Comparison of ENCODE assay signal across 15 cellular contexts in the genomic region with DNA sequence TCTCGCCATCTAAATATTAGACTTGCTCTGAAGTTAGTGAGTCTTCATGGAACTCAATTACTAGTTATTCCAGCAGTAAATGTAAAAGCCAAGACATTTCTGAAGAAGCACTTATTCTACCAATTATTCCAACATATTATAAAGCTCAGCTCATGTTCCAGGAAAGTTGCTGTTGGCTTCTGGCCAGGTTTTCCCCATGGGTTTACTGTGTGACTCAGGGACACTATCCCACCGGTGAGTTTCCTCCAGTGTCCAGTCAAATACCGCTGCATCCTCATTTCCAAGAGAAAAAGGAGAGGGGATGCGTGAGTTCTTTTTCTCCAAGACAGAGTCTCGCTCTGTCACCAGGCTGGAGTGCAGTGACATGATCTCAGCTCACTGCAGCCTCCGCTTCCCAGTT.
"Had no signal": no experiment of that assay in that cellular context is flagged by ENCODE, and none has a peak within 500 bp of the region (broad histone marks: within the 10 kb centered on the region; RNA-seq: fewer than 3 reads in every experiment).

No MANE protein-coding gene starts in this region.

- ATAC-seq: activated CD4-positive, CD25-positive, alpha-beta regulatory T cell treated with anti-CD3 and anti-CD28 coated beads, Interleukin-2, amount 50 U/mL, for 24 hours; activated naive CD4-positive, alpha-beta T cell treated with anti-CD3 and anti-CD28 coated beads, Interleukin-2, amount 50 U/mL, for 72 hours; activated T-cell treated with anti-CD3 and anti-CD28 coated beads, Interleukin-2, amount 50 U/mL, for 4 hours; natural killer cell treated with Interleukin-12 subunit alpha and Interleukin-12 subunit beta and Interleukin-15 and Interleukin-18, amount 100 ng/mL, for 72 hours; right cardiac atrium; stimulated activated effector memory CD8-positive, alpha-beta T cell treated with anti-CD3 and anti-CD28 coated beads, Interleukin-12 subunit alpha, Interleukin-12 subunit beta, amount 100 ng/mL, for 72 hours had no signal

- H3K9me3 Mint-ChIP-seq: activated naive CD4-positive, alpha-beta T cell treated with anti-CD3 and anti-CD28 coated beads, Interleukin-2, amount 50 U/mL, for 72 hours; activated T-cell treated with anti-CD3 and anti-CD28 coated beads, Interleukin-2, amount 50 U/mL, for 4 hours; immature natural killer cell; memory B cell; natural killer cell treated with Interleukin-12 subunit alpha and Interleukin-12 subunit beta and Interleukin-15 and Interleukin-18, amount 100 ng/mL, for 72 hours; stimulated activated effector memory CD8-positive, alpha-beta T cell treated with anti-CD3 and anti-CD28 coated beads, Interleukin-12 subunit alpha, Interleukin-12 subunit beta, amount 100 ng/mL, for 72 hours had no signal

- H3K27ac Mint-ChIP-seq: activated naive CD4-positive, alpha-beta T cell treated with anti-CD3 and anti-CD28 coated beads, Interleukin-2, amount 50 U/mL, for 72 hours; immature natural killer cell; memory B cell; natural killer cell treated with Interleukin-12 subunit alpha and Interleukin-12 subunit beta and Interleukin-15 and Interleukin-18, amount 100 ng/mL, for 72 hours; progenitor cell of endocrine pancreas; stimulated activated effector memory CD8-positive, alpha-beta T cell treated with anti-CD3 and anti-CD28 coated beads, Interleukin-12 subunit alpha, Interleukin-12 subunit beta, amount 100 ng/mL, for 72 hours had no signal

- H3K4me3 Mint-ChIP-seq: activated T-cell treated with anti-CD3 and anti-CD28 coated beads, Interleukin-2, amount 50 U/mL, for 4 hours; immature natural killer cell; memory B cell; natural killer cell treated with Interleukin-12 subunit alpha and Interleukin-12 subunit beta and Interleukin-15 and Interleukin-18, amount 100 ng/mL, for 72 hours; stimulated activated effector memory CD8-positive, alpha-beta T cell treated with anti-CD3 and anti-CD28 coated beads, Interleukin-12 subunit alpha, Interleukin-12 subunit beta, amount 100 ng/mL, for 72 hours had no signal

- DNase-seq: activated effector memory CD4-positive, alpha-beta T cell treated with anti-CD3 and anti-CD28 coated beads, Interleukin-2, amount 50 U/mL, for 16 hours; activated T-cell treated with anti-CD3 and anti-CD28 coated beads, Interleukin-2, amount 50 U/mL, for 4 hours; amygdala; glutamatergic neuron; immature natural killer cell; occipital lobe; right cardiac atrium; T-helper 2 cell; trophoblast cell had no signal

- H3K27me3 Mint-ChIP-seq: memory B cell; natural killer cell treated with Interleukin-12 subunit alpha and Interleukin-12 subunit beta and Interleukin-15 and Interleukin-18, amount 100 ng/mL, for 72 hours; progenitor cell of endocrine pancreas had no signal

- H3K4me1 Mint-ChIP-seq: immature natural killer cell; memory B cell; stimulated activated effector memory CD8-positive, alpha-beta T cell treated with anti-CD3 and anti-CD28 coated beads, Interleukin-12 subunit alpha, Interleukin-12 subunit beta, amount 100 ng/mL, for 72 hours had no signal
